Comparison of ENCODE assay signal across 1 cellular context in the genomic region with DNA sequence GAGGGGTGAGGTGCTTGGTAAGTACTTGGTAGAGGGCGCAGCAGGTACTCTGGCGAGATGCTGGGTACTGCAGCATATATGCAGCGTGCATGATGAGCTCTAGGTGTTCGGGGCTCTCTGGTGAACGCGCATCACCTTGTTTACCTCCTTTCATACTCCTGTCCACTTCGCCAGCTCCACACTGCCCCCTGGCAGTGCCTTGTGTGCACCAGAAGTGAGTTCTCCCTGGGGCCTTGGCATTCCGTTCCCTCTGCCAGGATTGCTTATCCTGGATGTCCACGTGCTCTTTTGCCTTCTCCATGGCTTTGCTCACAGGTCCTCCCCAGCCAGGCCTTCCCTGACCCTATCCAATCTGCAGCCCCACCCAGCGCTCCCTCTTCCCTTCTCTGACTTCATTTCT.
TF ChIP-seq lines count a peak whose summit lies in the region.

No MANE protein-coding gene starts in this region.

TF ChIP-seq in IMR-90, 13 proteins besides CTCF, POLR2A, EP300 and RAD21 (continued from another document):
- TF ChIP-seq FOS (IDR thresholded peaks at IDR 0.05; ENCODE audit: low read depth, low read length) (no peak), MXI1 (IDR thresholded peaks at IDR 0.05; ENCODE audit: borderline replicate concordance, low read depth, low read length) (no peak)
